In genomic region chr6:149323353-149323752, GRCh38 we compare ENCODE assay signal across 18 cellular contexts. TPM values are rescaled to one million over a fixed set of nuclear protein-coding genes. Genes with fewer than 3 reads are reported as not detected.
DNase-seq lines count a peak whose midpoint lies in the region; ATAC-seq and TF ChIP-seq lines count a peak whose summit lies in the region.
"Had no signal": no experiment of that assay in that cellular context is flagged by ENCODE, and none has a peak within 500 bp of the region (broad histone marks: within the 10 kb centered on the region; RNA-seq: fewer than 3 reads in every experiment).

No MANE protein-coding gene starts in this region.

- H3K27me3 ChIP-seq in PC-3 (ENCODE audit: low read length): no peaks in the 10 kb centered on the region
- H3K27me3 ChIP-seq in right lobe of liver: no peaks in the 10 kb centered on the region
- H3K27me3 ChIP-seq: Peyer's patch had no signal

- peaks cover 78% of the 10 kb centered on the region for H3K4me1 Mint-ChIP-seq in activated T-cell treated with anti-CD3 and anti-CD28 coated beads, Interleukin-2, amount 50 U/mL, for 72 hours (ENCODE audit: low read depth)
- peaks cover 79% of the 10 kb centered on the region for H3K4me1 Mint-ChIP-seq in brain
- H3K4me1 Mint-ChIP-seq in stimulated activated effector memory CD8-positive, alpha-beta T cell treated with anti-CD3 and anti-CD28 coated beads, Interleukin-12 subunit alpha, Interleukin-12 subunit beta, amount 100 ng/mL, for 72 hours: peaks cover 35% of the 10 kb centered on the region

- intact Hi-C loops in PC-3 (cut with micrococcal nuclease) (loop anchor here (5.0 kb wide), 1 partner anchor 291 kb away; no protein-coding TSS in a partner anchor), right lobe of liver (cut with DNase I) (no loop called here)

- H3F3A ChIP-seq in PC-3 (ENCODE audit: low read length, unreplicated experiment): no peaks in the 10 kb centered on the region

- TF ChIP-seq CTCF in PC-3 (conservative IDR thresholded peaks at IDR 0.05; ENCODE audit: low read depth, low read length) (no peak), brain (conservative IDR thresholded peaks at IDR 0.05) (no peak), right lobe of liver (IDR thresholded peaks at IDR 0.05) (no peak)

- H3K27ac Mint-ChIP-seq in activated T-cell treated with anti-CD3 and anti-CD28 coated beads, Interleukin-2, amount 50 U/mL, for 72 hours: peak overlapping the region; percentile 91
- peak overlapping the region in 2 of 5 experiments; percentile 22 to 91 for H3K27ac Mint-ChIP-seq in brain
- H3K27ac Mint-ChIP-seq in stimulated activated effector memory CD8-positive, alpha-beta T cell treated with anti-CD3 and anti-CD28 coated beads, Interleukin-12 subunit alpha, Interleukin-12 subunit beta, amount 100 ng/mL, for 72 hours: peak overlapping the region; percentile 79

- no peak overlapping the region for H3K9ac ChIP-seq in PC-3 (ENCODE audit: low read length)

- peaks cover 25% of the 10 kb centered on the region for H4K20me1 ChIP-seq in PC-3 (ENCODE audit: low read length)

- H3K36me3 Mint-ChIP-seq in activated T-cell treated with anti-CD3 and anti-CD28 coated beads, Interleukin-2, amount 50 U/mL, for 72 hours (ENCODE audit: insufficient read depth in 2 of 2): peaks cover 10 to 14% of the 10 kb centered on the region in 2 donors
- peaks cover 13% of the 10 kb centered on the region for H3K36me3 Mint-ChIP-seq in brain
- H3K36me3 Mint-ChIP-seq in stimulated activated effector memory CD8-positive, alpha-beta T cell treated with anti-CD3 and anti-CD28 coated beads, Interleukin-12 subunit alpha, Interleukin-12 subunit beta, amount 100 ng/mL, for 72 hours: peaks cover 94% of the 10 kb centered on the region

- ATAC-seq in activated T-cell treated with anti-CD3 and anti-CD28 coated beads, Interleukin-2, amount 50 U/mL, for 72 hours (replicated peaks in 1 of 2): no peak
- no peak for ATAC-seq in PC-3
- ATAC-seq in stimulated activated effector memory CD8-positive, alpha-beta T cell treated with anti-CD3 and anti-CD28 coated beads, Interleukin-12 subunit alpha, Interleukin-12 subunit beta, amount 100 ng/mL, for 72 hours: no peak
- no peak for ATAC-seq in HG02588 (IDR thresholded peaks at IDR 0.05; ENCODE audit: unreplicated experiment)
- no peak for ATAC-seq in GM18868 (IDR thresholded peaks at IDR 0.05; ENCODE audit: unreplicated experiment)
- no peak for ATAC-seq in right lobe of liver
- ATAC-seq: activated CD4-positive, CD25-positive, alpha-beta regulatory T cell treated with anti-CD3 and anti-CD28 coated beads, Interleukin-2, amount 50 U/mL, for 24 hours; left lobe of liver had no signal

- no peak for TF ChIP-seq POLR2A in right lobe of liver (IDR thresholded peaks at IDR 0.05)

- no peak overlapping the region for H2AFZ ChIP-seq in PC-3 (ENCODE audit: low read length)

- 23% methylated on average over 2 of the region's 2 CpGs for WGBS in right lobe of liver (ENCODE audit: insufficient coverage, low coverage, low lambda C conversion rate, missing lambda C conversion rate)

- H3K4me3 ChIP-seq in PC-3 (ENCODE audit: low read length): no peak overlapping the region
- H3K4me3 ChIP-seq in right lobe of liver: no peak overlapping the region
- H3K4me3 ChIP-seq: Peyer's patch had no signal

- no peak overlapping the region for H3K27ac ChIP-seq in PC-3 (ENCODE audit: low read length)
- no peak overlapping the region for H3K27ac ChIP-seq in right lobe of liver
- H3K27ac ChIP-seq: Peyer's patch had no signal

- CTCF ChIA-PET in PC-3 (lab: Charles Lee): interaction anchor here (0.5 to 0.6 kb wide), 2 partner anchors 12 to 81 kb away, joined by 4 to 10 read pairs; no protein-coding TSS in a partner anchor

- no peaks in the 10 kb centered on the region for H3K9me2 ChIP-seq in PC-3 (replicated peaks; ENCODE audit: low read length)

- POLR2A ChIA-PET in PC-3 (lab: Charles Lee; ENCODE audit: unreplicated experiment): interaction anchor here (1.2 kb wide), 1 partner anchor 11 kb away, joined by 3 read pairs; no protein-coding TSS in a partner anchor

- BruUV-seq in PC-3 (replicated peaks; lab: Mats Ljungman, UMichigan): no TSS peak

- no peaks in the 10 kb centered on the region for H3K9me3 Mint-ChIP-seq in activated T-cell treated with anti-CD3 and anti-CD28 coated beads, Interleukin-2, amount 50 U/mL, for 72 hours
- no peaks in the 10 kb centered on the region for H3K9me3 Mint-ChIP-seq in brain
- H3K9me3 Mint-ChIP-seq in stimulated activated effector memory CD8-positive, alpha-beta T cell treated with anti-CD3 and anti-CD28 coated beads, Interleukin-12 subunit alpha, Interleukin-12 subunit beta, amount 100 ng/mL, for 72 hours: no peaks in the 10 kb centered on the region

- H3K9me3 ChIP-seq in PC-3 (ENCODE audit: low read length): no peaks in the 10 kb centered on the region
- no peaks in the 10 kb centered on the region for H3K9me3 ChIP-seq in right lobe of liver
- H3K9me3 ChIP-seq: Peyer's patch had no signal

- H3K4me1 ChIP-seq in PC-3 (ENCODE audit: insufficient read depth, low read length) (peaks cover 45% of the 10 kb centered on the region), right lobe of liver (peaks cover 0 to 44% (median 13%) of the 10 kb centered on the region in 4 donors)

- peak overlapping the region; percentile 66 for H3K4me2 ChIP-seq in PC-3 (ENCODE audit: low read length)

- H3K36me3 ChIP-seq in PC-3 (ENCODE audit: low read depth, low read length): no peaks in the 10 kb centered on the region
- H3K36me3 ChIP-seq in right lobe of liver: no peaks in the 10 kb centered on the region
- H3K36me3 ChIP-seq: Peyer's patch had no signal

- peaks cover 100% of the 10 kb centered on the region for H3K79me2 ChIP-seq in PC-3 (ENCODE audit: low read length)

- H3K4me3 Mint-ChIP-seq in activated T-cell treated with anti-CD3 and anti-CD28 coated beads, Interleukin-2, amount 50 U/mL, for 72 hours: peak overlapping the region; percentile 53 to 70
- H3K4me3 Mint-ChIP-seq in brain: peak overlapping the region in 3 of 5 experiments; percentile 19 to 55 (median 43)
- H3K4me3 Mint-ChIP-seq in stimulated activated effector memory CD8-positive, alpha-beta T cell treated with anti-CD3 and anti-CD28 coated beads, Interleukin-12 subunit alpha, Interleukin-12 subunit beta, amount 100 ng/mL, for 72 hours: peak overlapping the region; percentile 80

- no peak for DNase-seq in activated T-cell treated with anti-CD3 and anti-CD28 coated beads, Interleukin-2, amount 50 U/mL, for 72 hours
- no peak for DNase-seq in activated T-cell treated with anti-CD3 and anti-CD28 coated beads for 4 hours
- no peak for DNase-seq in PC-3
- DNase-seq in stimulated activated effector memory CD8-positive, alpha-beta T cell treated with anti-CD3 and anti-CD28 coated beads, Interleukin-12 subunit alpha, Interleukin-12 subunit beta, amount 100 ng/mL, for 72 hours (ENCODE audit: low spot score in 2 of 2): no peak
- DNase-seq in right lobe of liver: no peak
- DNase-seq: activated effector memory CD4-positive, alpha-beta T cell treated with Interleukin-2 at 50 U/mL for 16 hours; effector CD8-positive, alpha-beta T cell; NCI-H2081 treated with DMSO at 0.1 percent for 48 hours; NCI-H526; Peyer's patch; retina; stimulated activated CD4-positive, alpha-beta T cell treated with anti-CD3 and anti-CD28 coated beads, Interleukin-2, amount 100 ng/mL, for 24 hours; SW 1271 had no signal

- no peaks in the 10 kb centered on the region for H3K27me3 Mint-ChIP-seq in activated T-cell treated with anti-CD3 and anti-CD28 coated beads, Interleukin-2, amount 50 U/mL, for 72 hours (ENCODE audit: low read depth)
- peaks cover 4% of the 10 kb centered on the region for H3K27me3 Mint-ChIP-seq in brain

RNA-seq across cellular contexts. Expression of gene TAB2, which starts 5.8 kb away (rescaled TPM):
- total RNA-seq in activated T-cell treated with anti-CD3 and anti-CD28 coated beads, Interleukin-2, amount 50 U/mL, for 72 hours: 100 to 1,000 TPM; 118 to 125 TPM
- total RNA-seq in PC-3 (2014; rRNA removed) (14.7 and 18.5 TPM in 2 replicates), right lobe of liver (10 to 100 TPM; 25.5 to 33.1 (median 30.2) TPM)
- polyA plus RNA-seq in brain (ENCODE audit: insufficient read depth, low read depth, low replicate concordance): 33.5 TPM
